ENCODE assay signal across 8 cellular contexts in the genomic region with DNA sequence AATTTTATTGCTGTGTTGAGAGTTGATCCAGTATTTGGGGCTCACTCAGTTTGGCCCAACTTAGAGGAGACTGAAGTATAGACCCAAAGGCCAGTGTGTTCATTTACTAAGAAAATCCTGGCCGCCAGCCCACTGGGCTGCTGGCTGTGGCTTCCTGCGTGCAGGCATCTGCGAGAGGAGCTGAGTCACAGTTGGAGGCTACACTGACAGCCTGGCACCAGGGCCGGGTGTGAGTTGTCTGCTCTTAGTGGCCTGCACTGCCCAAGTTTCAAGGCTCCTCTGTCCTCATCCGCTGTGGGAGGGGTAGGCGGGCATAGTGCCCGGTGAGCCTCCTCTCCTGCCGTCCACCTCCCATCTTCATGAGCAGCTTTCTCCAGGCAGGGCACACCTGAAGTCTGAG. TPM values are rescaled to one million over a fixed set of nuclear protein-coding genes. Genes with fewer than 3 reads are reported as not detected.
DNase-seq lines count a peak whose midpoint lies in the region; ATAC-seq and TF ChIP-seq lines count a peak whose summit lies in the region.
"Had no signal": no experiment of that assay in that cellular context is flagged by ENCODE, and none has a peak within 500 bp of the region (broad histone marks: within the 10 kb centered on the region; RNA-seq: fewer than 3 reads in every experiment).

No MANE protein-coding gene starts in this region.

- intact Hi-C loops in prostate gland (cut with DNase I): loop anchor here (5.0 kb wide), 1 partner anchor 55 kb away; a partner anchor contains a TSS

- POLR2A ChIA-PET in activated CD4-positive, alpha-beta memory T cell treated with anti-CD3 and anti-CD28 coated beads, Interleukin-2, amount 10 ng/mL, durations not matched to agents 7 days and 5 days (lab: Charles Lee): interaction anchor here (1.2 to 2.6 kb wide), 2 partner anchors 10 to 25 kb away, joined by 3 to 10 read pairs; no protein-coding TSS in a partner anchor

- H3K4me3 ChIP-seq in prostate gland: no peak overlapping the region
- no peak overlapping the region for H3K4me3 ChIP-seq in HAP-1

- no peak for TF ChIP-seq CTCF in foreskin keratinocyte (conservative IDR thresholded peaks at IDR 0.05)
- TF ChIP-seq CTCF in prostate gland (IDR thresholded peaks at IDR 0.05): no peak

- TF ChIP-seq POLR2A in prostate gland (IDR thresholded peaks at IDR 0.05): no peak

- CTCF ChIA-PET in activated CD4-positive, alpha-beta memory T cell treated with anti-CD3 and anti-CD28 coated beads, Interleukin-2, amount 10 ng/mL, durations not matched to agents 7 days and 5 days (lab: Charles Lee): interaction anchor here (0.6 to 1.0 kb wide), 2 partner anchors 10 to 37 kb away, joined by 3 read pairs; no protein-coding TSS in a partner anchor

- H3K27me3 ChIP-seq in foreskin keratinocyte (no peaks in the 10 kb centered on the region), prostate gland (replicated peaks; ENCODE audit: insufficient read depth) (no peaks in the 10 kb centered on the region), HAP-1 (ENCODE audit: low read depth) (no peaks in the 10 kb centered on the region)

- ATAC-seq in foreskin keratinocyte: peak; percentile 77
- no peak for ATAC-seq in HG03175 (IDR thresholded peaks at IDR 0.05; ENCODE audit: unreplicated experiment)

- in situ Hi-C loops in HAP-1 (cut with MboI; ENCODE audit: low sequenced_read_pairs): loop anchor here (5.0 kb wide), 1 partner anchor 55 kb away; a partner anchor contains a TSS

- no peak overlapping the region for H3K4me3 Mint-ChIP-seq in activated CD4-positive, alpha-beta memory T cell treated with anti-CD3 and anti-CD28 coated beads, Interleukin-2, amount 10 ng/mL, durations not matched to agents 7 days and 5 days

- H3K4me1 ChIP-seq in foreskin keratinocyte (peaks cover 23% of the 10 kb centered on the region), prostate gland (replicated peaks) (no peaks in the 10 kb centered on the region), HAP-1 (no peaks in the 10 kb centered on the region)
- H3K4me1 ChIP-seq: parathyroid adenoma had no signal

- 44% methylated on average over 8 of the region's 8 CpGs for WGBS in prostate gland

- peaks cover 71% of the 10 kb centered on the region for H3K36me3 Mint-ChIP-seq in activated CD4-positive, alpha-beta memory T cell treated with anti-CD3 and anti-CD28 coated beads, Interleukin-2, amount 10 ng/mL, durations not matched to agents 7 days and 5 days (ENCODE audit: low read depth)

- peak overlapping the region; percentile 59 for H3K27ac Mint-ChIP-seq in activated CD4-positive, alpha-beta memory T cell treated with anti-CD3 and anti-CD28 coated beads, Interleukin-2, amount 10 ng/mL, durations not matched to agents 7 days and 5 days

- peaks cover 0 to 26% of the 10 kb centered on the region in 2 donors for H3K36me3 ChIP-seq in prostate gland
- peaks cover 61% of the 10 kb centered on the region for H3K36me3 ChIP-seq in HAP-1 (replicated peaks)

- no peaks in the 10 kb centered on the region for H3K9me3 Mint-ChIP-seq in activated CD4-positive, alpha-beta memory T cell treated with anti-CD3 and anti-CD28 coated beads, Interleukin-2, amount 10 ng/mL, durations not matched to agents 7 days and 5 days

- peaks cover 61% of the 10 kb centered on the region for H3K4me1 Mint-ChIP-seq in activated CD4-positive, alpha-beta memory T cell treated with anti-CD3 and anti-CD28 coated beads, Interleukin-2, amount 10 ng/mL, durations not matched to agents 7 days and 5 days

- H3K27ac ChIP-seq in foreskin keratinocyte (peak overlapping the region; percentile 81), prostate gland (peak overlapping the region; percentile 18 to 38)
- H3K27ac ChIP-seq: parathyroid adenoma had no signal

- no peaks in the 10 kb centered on the region for H3K27me3 Mint-ChIP-seq in activated CD4-positive, alpha-beta memory T cell treated with anti-CD3 and anti-CD28 coated beads, Interleukin-2, amount 10 ng/mL, durations not matched to agents 7 days and 5 days

- DNase-seq in HS-27A (ENCODE audit: low read depth) (peak; percentile 94), foreskin keratinocyte (peak; percentile 37 to 75), prostate gland (ENCODE audit: low spot score) (peak; percentile 71), COR-L47 (lab: John Stamatoyannopoulos, UW) (no peak), HAP-1 (ENCODE audit: low spot score in 2 of 2) (no peak)
- peak; percentile 45 for DNase-seq in activated CD4-positive, alpha-beta memory T cell treated with anti-CD3 and anti-CD28 coated beads, Interleukin-2, amount 10 ng/mL, durations not matched to agents 7 days and 5 days

- H3K9me3 ChIP-seq in prostate gland (no peaks in the 10 kb centered on the region), HAP-1 (no peaks in the 10 kb centered on the region; the same call in 1 of the 2 replicates)

RNA-seq across cellular contexts. Expression of a gene that starts 54.2 kb away (rescaled TPM):
- total RNA-seq in activated CD4-positive, alpha-beta memory T cell treated with anti-CD3 and anti-CD28 coated beads, Interleukin-2, amount 10 ng/mL, durations not matched to agents 7 days and 5 days: 1 to 10 TPM; 6.3 to 6.6 TPM
- total RNA-seq in foreskin keratinocyte (1.6 and 2.2 TPM in 2 replicates), prostate gland (10 to 100 TPM in 1 of 2 donors, 1 to 10 TPM in 1; 9.5 to 26.4 TPM)
- 1.2 and 1.7 TPM in 2 replicates for polyA plus RNA-seq in foreskin keratinocyte

Comparison
In these comparisons a context has a peak if more than half of its experiments do, and no peak if none do; other contexts are left out.
1. DNase-seq: peak in HS-27A (single experiment), activated CD4-positive, alpha-beta memory T cell treated with anti-CD3 and anti-CD28 coated beads, Interleukin-2, amount 10 ng/mL, durations not matched to agents 7 days and 5 days (single experiment), foreskin keratinocyte (2 of 2) and prostate gland (single experiment); none in COR-L47 (single experiment) and HAP-1 (0 of 2).